Comparison of ENCODE assay signal across 8 cellular contexts in the genomic region with DNA sequence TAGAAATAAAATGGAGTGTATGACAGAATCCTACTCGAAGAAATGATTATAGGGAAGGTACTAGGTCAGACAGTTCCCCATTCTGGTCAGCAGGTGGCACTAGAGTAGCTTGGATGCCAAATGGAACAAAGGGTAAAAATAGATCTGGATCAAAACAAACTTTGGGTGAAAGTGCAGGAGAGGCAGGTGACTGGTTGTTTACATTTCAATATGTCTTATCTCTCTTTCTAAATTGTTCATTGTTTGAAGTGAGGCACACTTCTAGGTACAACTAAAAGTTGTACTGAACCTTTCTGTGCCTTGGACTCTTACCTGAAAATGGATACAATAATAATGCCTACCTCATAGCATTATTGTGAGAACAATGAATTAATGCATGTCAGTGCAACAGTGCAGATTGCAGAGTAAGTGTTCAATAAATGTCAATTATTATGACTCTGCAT.
A peak's percentile ranks its signal among the peaks of the same experiment; 100 is the strongest.
DNase-seq lines count a peak whose midpoint lies in the region; ATAC-seq and TF ChIP-seq lines count a peak whose summit lies in the region.

No MANE protein-coding gene starts in this region.

- intact Hi-C loops in left lung (cut with DNase I), result loop anchor here (5.0 to 10.0 kb wide), 2 partner anchors 383 to 391 kb away; no protein-coding TSS in a partner anchor

- DNase-seq in AG20443 (ENCODE audit: low spot score) (peak; percentile 68), NCI-H446 (lab: John Stamatoyannopoulos, UW) (peak; percentile 65 to 75), chondrocyte (ENCODE audit: low spot score) (no peak), left lung (peak in 1 of 2 donors; percentile 59)
- DNase-seq in activated CD4-positive, alpha-beta T cell treated with anti-CD3 and anti-CD28 coated beads for 1 hour, result peak; percentile 49
- DNase-seq in stimulated activated CD4-positive, alpha-beta T cell treated with anti-CD3 and anti-CD28 coated beads, TNF-alpha, amount 100 ng/mL, for 4 hours (ENCODE audit: low read depth in 3 of 3), result peak; percentile 36 to 54 (median 42)

- peaks cover 5% of the 10 kb centered on the region for H3K4me1 Mint-ChIP-seq in chondrocyte (ENCODE audit: low read depth)

- H3K4me1 ChIP-seq in left lung, result peaks cover 0 to 9% of the 10 kb centered on the region in 2 donors

- no peak overlapping the region for H3K27ac Mint-ChIP-seq in chondrocyte (ENCODE audit: unreplicated experiment)

- TF ChIP-seq CTCF in chondrocyte (IDR thresholded peaks at IDR 0.05) (peak; percentile 99), left lung (IDR thresholded peaks at IDR 0.05) (peak; percentile 87 to 94)

- H3K4me3 Mint-ChIP-seq in chondrocyte (ENCODE audit: unreplicated experiment), result no peak overlapping the region

- no peaks in the 10 kb centered on the region for H3K27me3 ChIP-seq in left lung

- no peaks in the 10 kb centered on the region for H3K36me3 ChIP-seq in left lung

- H3K9me3 ChIP-seq in left lung, result no peaks in the 10 kb centered on the region

- H3K27me3 Mint-ChIP-seq in chondrocyte (ENCODE audit: low read depth), result no peaks in the 10 kb centered on the region

- peak; percentile 84 for ATAC-seq in GM18909 (IDR thresholded peaks at IDR 0.05; ENCODE audit: poor library complexity, unreplicated experiment)
- ATAC-seq in HG03342 (IDR thresholded peaks at IDR 0.05; ENCODE audit: unreplicated experiment), result peak; percentile 81
- peak; percentile 98 for ATAC-seq in left lung

- H3K36me3 Mint-ChIP-seq in chondrocyte (ENCODE audit: low read depth), result no peaks in the 10 kb centered on the region

- no peak overlapping the region for H3K4me3 ChIP-seq in left lung

- no peak overlapping the region for H3K27ac ChIP-seq in left lung

- no peaks in the 10 kb centered on the region for H3K9me3 Mint-ChIP-seq in chondrocyte (ENCODE audit: low read depth)
